In the genomic region with DNA sequence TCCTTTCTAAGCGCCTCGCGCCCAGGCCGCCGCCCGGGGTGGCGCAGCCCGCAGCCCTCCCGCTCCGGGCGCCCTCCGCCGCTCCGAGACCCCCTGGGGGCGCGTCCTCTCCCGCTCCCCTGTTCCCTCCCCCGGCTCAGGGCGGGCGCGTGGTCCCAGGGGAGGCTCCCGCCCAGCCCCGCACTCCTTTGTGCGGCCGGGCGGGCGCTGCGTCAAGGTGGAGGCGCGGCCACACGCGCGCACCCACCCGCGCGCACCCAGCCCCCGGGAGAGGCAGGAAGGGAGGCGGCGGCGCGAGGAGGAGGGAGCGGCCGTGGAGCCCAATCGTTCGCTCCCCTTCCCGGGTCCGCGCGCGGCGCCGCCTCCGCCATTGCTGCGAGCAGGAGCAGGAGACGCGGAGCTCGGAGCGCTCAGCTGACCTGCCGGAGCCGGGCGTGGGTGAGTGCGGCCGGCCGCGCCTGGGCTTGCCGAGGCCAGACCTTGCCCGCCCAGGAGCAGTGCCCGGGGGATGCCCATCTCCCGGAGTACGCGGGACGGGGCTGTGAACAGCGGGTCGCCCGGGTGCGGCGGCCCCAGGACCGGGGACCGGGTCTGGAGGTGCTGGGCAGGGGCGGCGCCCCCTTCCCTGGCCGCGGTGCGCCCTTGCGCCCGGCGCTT, we compare ENCODE assay signal across 8 cellular contexts. TPM values are rescaled to one million over a fixed set of nuclear protein-coding genes. Genes with fewer than 3 reads are reported as not detected.
DNase-seq lines count a peak whose midpoint lies in the region; ATAC-seq, FAIRE-seq and TF ChIP-seq lines count a peak whose summit lies in the region.

A gene with protein sequence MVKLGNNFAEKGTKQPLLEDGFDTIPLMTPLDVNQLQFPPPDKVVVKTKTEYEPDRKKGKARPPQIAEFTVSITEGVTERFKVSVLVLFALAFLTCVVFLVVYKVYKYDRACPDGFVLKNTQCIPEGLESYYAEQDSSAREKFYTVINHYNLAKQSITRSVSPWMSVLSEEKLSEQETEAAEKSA (plus strand): TSS at position 367 of the 657 bp plus-strand sequence. CDS start 528 bp downstream, outside the sequence.

- no peak within 1 kb of the TSS; the same call in 1 of the 2 replicates for H3K27ac ChIP-seq in HEK293 (ENCODE audit: extremely low read depth, low read depth, low read length)

- no peaks in the 10 kb centered on the region for H3K4me1 ChIP-seq in HEK293 (ENCODE audit: control insufficient read depth, insufficient read depth, low read length)

- POLR2A ChIA-PET in HEK293 (lab: Yijun Ruan, JAX) = no interaction called here
- POLR2A ChIA-PET in activated CD4-positive, alpha-beta memory T cell treated with anti-CD3 and anti-CD28 coated beads for 36 hours (lab: Charles Lee) = no interaction called here
- POLR2A ChIA-PET in naive thymus-derived CD8-positive, alpha-beta T cell (lab: Charles Lee) = interaction anchor here (0.6 to 3.1 kb wide), 17 partner anchors 10 to 158 kb away, joined by 3 to 31 read pairs (median 3); a partner anchor contains a TSS

- peaks cover 17% of the 10 kb centered on the region for H3K27me3 Mint-ChIP-seq in activated CD4-positive, alpha-beta memory T cell treated with anti-CD3 and anti-CD28 coated beads for 36 hours
- peaks cover 0 to 33% (median 0%) of the 10 kb centered on the region in 5 donors for H3K27me3 Mint-ChIP-seq in naive thymus-derived CD8-positive, alpha-beta T cell

- in situ Hi-C loops in endometrial microvascular endothelial cells (cut with HindIII; ENCODE audit: inconsistent ontology term, low pct_unique_long_range_greater_than_20kb, low sequenced_read_pairs) = no loop called here

- peak within 1 kb of the TSS; percentile 78 for H3K4me3 Mint-ChIP-seq in activated CD4-positive, alpha-beta memory T cell treated with anti-CD3 and anti-CD28 coated beads for 36 hours
- peak within 1 kb of the TSS; percentile 87 to 97 (median 92) for H3K4me3 Mint-ChIP-seq in naive thymus-derived CD8-positive, alpha-beta T cell

- no peak within 1 kb of the TSS for H3K27ac Mint-ChIP-seq in activated CD4-positive, alpha-beta memory T cell treated with anti-CD3 and anti-CD28 coated beads for 36 hours
- H3K27ac Mint-ChIP-seq in naive thymus-derived CD8-positive, alpha-beta T cell = peak within 1 kb of the TSS; percentile 52 to 92 (median 82)

- peak within 1 kb of the TSS; percentile 40 for H3K4me3 ChIP-seq in HEK293 (ENCODE audit: low read depth, low read length)

- no peak for TF ChIP-seq CTCF in HEK293 (tag by site-specific recombination; IDR thresholded peaks at IDR 0.05)

- peaks cover 2% of the 10 kb centered on the region for H3K36me3 Mint-ChIP-seq in activated CD4-positive, alpha-beta memory T cell treated with anti-CD3 and anti-CD28 coated beads for 36 hours
- peaks cover 0 to 10% (median 0%) of the 10 kb centered on the region in 3 donors for H3K36me3 Mint-ChIP-seq in naive thymus-derived CD8-positive, alpha-beta T cell

- H3K9me3 ChIP-seq in HEK293 (ENCODE audit: control insufficient read depth, insufficient read depth, low read depth, low read length) = no peaks in the 10 kb centered on the region

- peak; percentile 62 to 70 for ATAC-seq in naive thymus-derived CD8-positive, alpha-beta T cell
- ATAC-seq in HG03159 (IDR thresholded peaks at IDR 0.05; ENCODE audit: unreplicated experiment) = no peak
- ATAC-seq in HG03521 (IDR thresholded peaks at IDR 0.05; ENCODE audit: unreplicated experiment) = no peak

- peaks cover 13% of the 10 kb centered on the region for H3K4me1 Mint-ChIP-seq in activated CD4-positive, alpha-beta memory T cell treated with anti-CD3 and anti-CD28 coated beads for 36 hours (ENCODE audit: low read depth)
- H3K4me1 Mint-ChIP-seq in naive thymus-derived CD8-positive, alpha-beta T cell = peaks cover 13 to 35% (median 20%) of the 10 kb centered on the region in 4 donors

- peak; percentile 57 for DNase-seq in 8988T
- DNase-seq in activated CD4-positive, alpha-beta memory T cell treated with anti-CD3 and anti-CD28 coated beads for 36 hours = peak; percentile 55
- DNase-seq in naive thymus-derived CD8-positive, alpha-beta T cell = peak; percentile 8 to 74 (median 55)
- DNase-seq in urothelium cell line (ENCODE audit: low spot score) = peak; percentile 62

- no peak for FAIRE-seq in urothelium cell line (lab: Jason Lieb, UNC)

- H3K36me3 ChIP-seq in HEK293 (ENCODE audit: control insufficient read depth in 2 of 2, insufficient read depth in 1 of 2, low read length in 2 of 2) = peaks cover 0 to 3% of the 10 kb centered on the region in 2 experiments; a peak in 1 of 3 replicates

- intact Hi-C loops in activated CD4-positive, alpha-beta memory T cell treated with anti-CD3 and anti-CD28 coated beads for 36 hours (cut with micrococcal nuclease) = loop anchor here (2.0 kb wide), 3 partner anchors 32 to 138 kb away; a partner anchor contains a TSS

- no peaks in the 10 kb centered on the region for H3K9me3 Mint-ChIP-seq in activated CD4-positive, alpha-beta memory T cell treated with anti-CD3 and anti-CD28 coated beads for 36 hours
- H3K9me3 Mint-ChIP-seq in naive thymus-derived CD8-positive, alpha-beta T cell = peaks cover 0 to 2% (median 0%) of the 10 kb centered on the region in 9 donors

- CTCF ChIA-PET in HEK293 (lab: Yijun Ruan, JAX) = interaction anchor here (0.7 kb wide), 1 partner anchor 144 kb away, joined by 3 read pairs; no protein-coding TSS in a partner anchor
- CTCF ChIA-PET in activated CD4-positive, alpha-beta memory T cell treated with anti-CD3 and anti-CD28 coated beads for 36 hours (lab: Charles Lee) = interaction anchor here (0.8 kb wide), 1 partner anchor 45 kb away, joined by 3 read pairs; no protein-coding TSS in a partner anchor

TF ChIP-seq in HEK293, 187 proteins besides CTCF, POLR2A, EP300 and RAD21 (continues in another document):
- TF ChIP-seq, protein P1, sequence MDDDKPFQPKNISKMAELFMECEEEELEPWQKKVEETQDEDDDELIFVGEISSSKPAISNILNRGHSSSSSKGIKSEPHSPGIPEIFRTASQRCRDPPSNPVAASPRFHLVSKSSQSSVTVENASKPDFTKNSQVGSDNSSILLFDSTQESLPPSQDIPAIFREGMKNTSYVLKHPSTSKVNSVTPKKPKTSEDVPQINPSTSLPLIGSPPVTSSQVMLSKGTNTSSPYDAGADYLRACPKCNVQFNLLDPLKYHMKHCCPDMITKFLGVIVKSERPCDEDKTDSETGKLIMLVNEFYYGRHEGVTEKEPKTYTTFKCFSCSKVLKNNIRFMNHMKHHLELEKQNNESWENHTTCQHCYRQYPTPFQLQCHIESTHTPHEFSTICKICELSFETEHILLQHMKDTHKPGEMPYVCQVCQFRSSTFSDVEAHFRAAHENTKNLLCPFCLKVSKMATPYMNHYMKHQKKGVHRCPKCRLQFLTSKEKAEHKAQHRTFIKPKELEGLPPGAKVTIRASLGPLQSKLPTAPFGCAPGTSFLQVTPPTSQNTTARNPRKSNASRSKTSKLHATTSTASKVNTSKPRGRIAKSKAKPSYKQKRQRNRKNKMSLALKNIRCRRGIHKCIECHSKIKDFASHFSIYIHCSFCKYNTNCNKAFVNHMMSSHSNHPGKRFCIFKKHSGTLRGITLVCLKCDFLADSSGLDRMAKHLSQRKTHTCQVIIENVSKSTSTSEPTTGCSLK (tag by site-specific recombination; IDR thresholded peaks at IDR 0.05) = no peak
- TF ChIP-seq ZNF174 (tag by site-specific recombination; IDR thresholded peaks at IDR 0.05) = no peak
- no peak for TF ChIP-seq ZNF423 (tag by site-specific recombination; IDR thresholded peaks at IDR 0.05)
- TF ChIP-seq, protein P2, sequence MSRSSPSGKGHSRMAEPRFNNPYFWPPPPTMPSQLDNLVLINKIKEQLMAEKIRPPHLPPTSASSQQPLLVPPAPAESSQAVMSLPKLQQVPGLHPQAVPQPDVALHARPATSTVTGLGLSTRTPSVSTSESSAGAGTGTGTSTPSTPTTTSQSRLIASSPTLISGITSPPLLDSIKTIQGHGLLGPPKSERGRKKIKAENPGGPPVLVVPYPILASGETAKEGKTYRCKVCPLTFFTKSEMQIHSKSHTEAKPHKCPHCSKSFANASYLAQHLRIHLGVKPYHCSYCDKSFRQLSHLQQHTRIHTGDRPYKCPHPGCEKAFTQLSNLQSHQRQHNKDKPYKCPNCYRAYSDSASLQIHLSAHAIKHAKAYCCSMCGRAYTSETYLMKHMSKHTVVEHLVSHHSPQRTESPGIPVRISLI (tag by site-specific recombination; IDR thresholded peaks at IDR 0.05) = no peak
- 0 out of 2 replicates have a peak, but pooled peaks have one; percentile 41 for TF ChIP-seq YY1 (tag by site-specific recombination; IDR thresholded peaks at IDR 0.05)
- no peak for TF ChIP-seq ZBTB1 (tag by site-specific recombination; IDR thresholded peaks at IDR 0.05)
- TF ChIP-seq PRDM1 (tag by site-specific recombination; IDR thresholded peaks at IDR 0.05) = no peak
- TF ChIP-seq ZNF514 (tag by site-specific recombination; IDR thresholded peaks at IDR 0.05) = no peak
- no peak for TF ChIP-seq SALL2 (tag by site-specific recombination; IDR thresholded peaks at IDR 0.05; ENCODE audit: borderline replicate concordance)

RNA-seq across cellular contexts. Expression of the gene that starts here (rescaled TPM):
- total RNA-seq in activated CD4-positive, alpha-beta memory T cell treated with anti-CD3 and anti-CD28 coated beads for 36 hours = 10 to 100 TPM in 1 of 2 experiments, 1 to 10 TPM in 1; 9.1 to 11.4 TPM
- 13.8 TPM for total RNA-seq in endometrial microvascular endothelial cells (ENCODE audit: inconsistent ontology term)
- total RNA-seq in naive thymus-derived CD8-positive, alpha-beta T cell = 10 to 100 TPM; 66.3 to 68.0 TPM
- polyA plus RNA-seq in naive thymus-derived CD8-positive, alpha-beta T cell = 10 to 100 TPM; 28.1 to 66.1 (median 30.1) TPM

Comparison
In these comparisons a context has a peak if more than half of its experiments do, and no peak if none do; other contexts are left out.
1. ATAC-seq: peak in naive thymus-derived CD8-positive, alpha-beta T cell (2 of 2); none in HG03159 (single experiment) and HG03521 (single experiment).
2. Peak in every context shown above with its lines, with median percentiles within 50 percentile points of each other: DNase-seq.